Comparison of ENCODE assay signal across 8 cellular contexts in the genomic region with DNA sequence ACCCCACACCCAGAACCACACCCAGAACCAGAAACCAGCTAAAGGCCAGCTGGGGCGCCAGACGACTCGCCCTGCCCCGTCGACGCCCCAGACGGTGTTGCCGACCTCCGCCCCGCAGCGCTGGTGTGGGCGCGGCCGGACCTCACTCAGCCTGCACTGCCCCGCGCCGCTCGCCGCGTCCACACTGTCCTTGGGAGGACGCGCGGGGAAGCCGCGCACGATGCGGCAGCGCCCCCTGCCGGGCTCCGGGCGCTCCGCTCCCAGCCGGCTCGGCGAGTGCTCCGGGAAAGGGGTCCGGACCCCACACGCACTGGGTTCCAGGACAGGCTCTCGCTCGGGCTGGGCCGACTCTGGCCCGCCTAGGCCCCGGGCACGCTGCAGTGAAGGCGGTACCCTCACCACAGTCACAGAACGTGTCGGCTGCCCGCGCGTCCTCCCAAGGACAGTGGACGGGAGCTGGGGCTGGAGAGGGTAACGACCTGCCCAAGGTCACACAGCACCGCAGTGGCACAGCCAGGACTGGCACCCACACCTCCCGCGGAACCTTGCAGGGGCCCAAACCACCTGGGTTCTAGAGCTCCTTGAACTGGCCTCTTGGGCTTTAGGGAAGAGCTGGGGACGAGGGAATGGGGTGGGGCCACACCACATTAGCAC.
DNase-seq lines count a peak whose midpoint lies in the region; ATAC-seq and TF ChIP-seq lines count a peak whose summit lies in the region.

No MANE protein-coding gene starts in this region.

- H3K4me1 ChIP-seq in thyroid gland: peaks cover 11 to 13% of the 10 kb centered on the region in 2 donors

- TF ChIP-seq CTCF in fibroblast of villous mesenchyme (IDR thresholded peaks at IDR 0.05; ENCODE audit: insufficient read depth, low read depth, low read length) (peak; percentile 79), thyroid gland (IDR thresholded peaks at IDR 0.05) (peak; percentile 49 to 94 (median 82))

- WGBS in thyroid gland, 2 donors: 0% methylated on average over 1 of the region's 56 CpGs; no CpG with 5 or more reads in 1 of the 2 donors

- intact Hi-C loops in thyroid gland (cut with DNase I): no loop called here

- H3K4me3 ChIP-seq in fibroblast of villous mesenchyme (ENCODE audit: low read depth, low read length): peak overlapping the region; percentile 62
- peak overlapping the region; percentile 18 to 38 (median 31) for H3K4me3 ChIP-seq in thyroid gland (replicated peaks in 1 of 3)

- H3K36me3 ChIP-seq in thyroid gland: no peaks in the 10 kb centered on the region

- peaks cover 0 to 2% (median 0%) of the 10 kb centered on the region in 3 donors for H3K36me3 Mint-ChIP-seq in naive thymus-derived CD8-positive, alpha-beta T cell

- peaks cover 23 to 70% (median 56%) of the 10 kb centered on the region in 5 donors for H3K27me3 Mint-ChIP-seq in naive thymus-derived CD8-positive, alpha-beta T cell

- ATAC-seq in GM18858 (IDR thresholded peaks at IDR 0.05; ENCODE audit: unreplicated experiment) (peak; percentile 52), HG03045 (IDR thresholded peaks at IDR 0.05; ENCODE audit: unreplicated experiment) (peak; percentile 70)
- peak; percentile 59 for ATAC-seq in naive thymus-derived CD8-positive, alpha-beta T cell

- no peak for TF ChIP-seq POLR2A in thyroid gland (IDR thresholded peaks at IDR 0.05)

- no peaks in the 10 kb centered on the region for H3K9me3 ChIP-seq in thyroid gland

- H3K27ac ChIP-seq in thyroid gland: no peak overlapping the region

- DNase-seq in AG08396 (ENCODE audit: low spot score): peak; percentile 87
- DNase-seq in NCI-H460 (ENCODE audit: extremely low read depth, low read depth): peak; percentile 46
- peak; percentile 10 for DNase-seq in activated T-helper 1 cell treated with Interleukin-2 at 50 U/mL for 16 hours (ENCODE audit: low read depth)
- DNase-seq in fibroblast of villous mesenchyme (ENCODE audit: low read depth): peak; percentile 40
- peak in 6 of 10 donors; percentile 6 to 52 (median 22) for DNase-seq in naive thymus-derived CD8-positive, alpha-beta T cell
- peak; percentile 50 to 54 for DNase-seq in thyroid gland

- peaks cover 1 to 13% (median 10%) of the 10 kb centered on the region in 4 donors for H3K4me1 Mint-ChIP-seq in naive thymus-derived CD8-positive, alpha-beta T cell

- no peak overlapping the region for H3K27ac Mint-ChIP-seq in naive thymus-derived CD8-positive, alpha-beta T cell

- POLR2A ChIA-PET in naive thymus-derived CD8-positive, alpha-beta T cell (lab: Charles Lee): no interaction called here

- no peaks in the 10 kb centered on the region for H3K27me3 ChIP-seq in thyroid gland

- peak overlapping the region; percentile 28 to 79 (median 69) for H3K4me3 Mint-ChIP-seq in naive thymus-derived CD8-positive, alpha-beta T cell

- H3K9me3 Mint-ChIP-seq in naive thymus-derived CD8-positive, alpha-beta T cell: no peaks in the 10 kb centered on the region

Comparison
In these comparisons a context has a peak if more than half of its experiments do, and no peak if none do; other contexts are left out.
1. DNase-seq: peak in every context shown above with its lines; median percentile 87 in AG08396; 52 in thyroid gland; 46 in NCI-H460; 40 in fibroblast of villous mesenchyme; 22 in naive thymus-derived CD8-positive, alpha-beta T cell; 10 in activated T-helper 1 cell treated with Interleukin-2 at 50 U/mL for 16 hours.